16 cellular contexts compared by ENCODE assay signal in genomic region chr1:179127163-179127895, GRCh38. TPM values are rescaled to one million over a fixed set of nuclear protein-coding genes. Genes with fewer than 3 reads are reported as not detected.
DNase-seq lines count a peak whose midpoint lies in the region; ATAC-seq and TF ChIP-seq lines count a peak whose summit lies in the region.
"Had no signal": no experiment of that assay in that cellular context is flagged by ENCODE, and none has a peak within 500 bp of the region (broad histone marks: within the 10 kb centered on the region; RNA-seq: fewer than 3 reads in every experiment).

No MANE protein-coding gene starts in this region.

- H3K9me3 ChIP-seq in adipocyte (ENCODE audit: control insufficient read depth, low read length) = no peaks in the 10 kb centered on the region
- H3K9me3 ChIP-seq: right atrium auricular region, testis had no signal

- peak overlapping the region; percentile 31 for H3K9ac ChIP-seq in adipocyte (ENCODE audit: low read length)

- H3K4me1 ChIP-seq in adipocyte (ENCODE audit: control insufficient read depth, insufficient read depth, low read length) = peaks cover 59% of the 10 kb centered on the region
- H3K4me1 ChIP-seq: testis had no signal

- no peaks in the 10 kb centered on the region for H3K9me3 Mint-ChIP-seq in activated T-cell treated with anti-CD3 and anti-CD28 coated beads, Interleukin-2, amount 50 U/mL, for 24 hours
- H3K9me3 Mint-ChIP-seq in mesothelial cell of epicardium = no peaks in the 10 kb centered on the region
- H3K9me3 Mint-ChIP-seq: activated naive CD4-positive, alpha-beta T cell treated with anti-CD3 and anti-CD28 coated beads for 36 hours had no signal

- H3K36me3 Mint-ChIP-seq in activated T-cell treated with anti-CD3 and anti-CD28 coated beads, Interleukin-2, amount 50 U/mL, for 24 hours (ENCODE audit: low read depth) = peaks cover 30% of the 10 kb centered on the region
- H3K36me3 Mint-ChIP-seq in mesothelial cell of epicardium = peaks cover 9% of the 10 kb centered on the region

- H3K27me3 Mint-ChIP-seq in activated T-cell treated with anti-CD3 and anti-CD28 coated beads, Interleukin-2, amount 50 U/mL, for 24 hours = no peaks in the 10 kb centered on the region
- no peaks in the 10 kb centered on the region for H3K27me3 Mint-ChIP-seq in mesothelial cell of epicardium (ENCODE audit: low read depth)

- TF ChIP-seq CTCF in fibroblast of villous mesenchyme (IDR thresholded peaks at IDR 0.05; ENCODE audit: insufficient read depth, low read depth, low read length) = no peak
- TF ChIP-seq CTCF in mesothelial cell of epicardium (IDR thresholded peaks at IDR 0.05; ENCODE audit: unreplicated experiment) = no peak

- DNase-seq in activated T-cell treated with anti-CD3 and anti-CD28 coated beads, Interleukin-2, amount 50 U/mL, for 24 hours = no peak
- DNase-seq in activated T-cell treated with anti-CD3 and anti-CD28 coated beads, Interleukin-2, amount 50 U/mL, for 48 hours = no peak
- DNase-seq in adipocyte (ENCODE audit: low read depth) (peak; percentile 51), fibroblast of villous mesenchyme (ENCODE audit: low read depth) (peak; percentile 43), stromal cell of bone marrow (ENCODE audit: low read depth) (peak; percentile 58), posterior vena cava (ENCODE audit: low spot score) (no peak), mesothelial cell of epicardium (ENCODE audit: low spot score in 2 of 2, unreplicated experiment in 2 of 2) (no peak)
- DNase-seq: activated CD4-positive, alpha-beta T cell treated with anti-CD3 and anti-CD28 coated beads, Interleukin-2, amount 50 U/mL, for 48 hours; activated naive CD4-positive, alpha-beta T cell treated with anti-CD3 and anti-CD28 coated beads for 36 hours; DMS153; effector CD8-positive, alpha-beta T cell; KBM-7; NCI-H2081; testis had no signal

- H3K4me3 Mint-ChIP-seq in activated T-cell treated with anti-CD3 and anti-CD28 coated beads, Interleukin-2, amount 50 U/mL, for 24 hours = no peak overlapping the region
- no peak overlapping the region for H3K4me3 Mint-ChIP-seq in mesothelial cell of epicardium
- H3K4me3 Mint-ChIP-seq: activated naive CD4-positive, alpha-beta T cell treated with anti-CD3 and anti-CD28 coated beads for 36 hours had no signal

- ATAC-seq in GM18868 (IDR thresholded peaks at IDR 0.05; ENCODE audit: unreplicated experiment) = no peak

- H3K27me3 ChIP-seq in adipocyte (replicated peaks; ENCODE audit: control insufficient read depth, insufficient read depth, low read length) = no peaks in the 10 kb centered on the region
- H3K27me3 ChIP-seq: right atrium auricular region, testis had no signal

- intact Hi-C loops in posterior vena cava (cut with DNase I) = loop anchor here in 1 of 2 donors (10.0 kb wide), 1 partner anchor 67 kb away; no protein-coding TSS in a partner anchor

- H3K4me1 Mint-ChIP-seq in activated T-cell treated with anti-CD3 and anti-CD28 coated beads, Interleukin-2, amount 50 U/mL, for 24 hours (ENCODE audit: low read depth) = peaks cover 38% of the 10 kb centered on the region
- peaks cover 2% of the 10 kb centered on the region for H3K4me1 Mint-ChIP-seq in mesothelial cell of epicardium

- H3K27ac Mint-ChIP-seq in activated T-cell treated with anti-CD3 and anti-CD28 coated beads, Interleukin-2, amount 50 U/mL, for 24 hours = peak overlapping the region; percentile 22
- H3K27ac Mint-ChIP-seq in mesothelial cell of epicardium = no peak overlapping the region
- H3K27ac Mint-ChIP-seq: activated naive CD4-positive, alpha-beta T cell treated with anti-CD3 and anti-CD28 coated beads for 36 hours had no signal

- peaks cover 59% of the 10 kb centered on the region for H3K36me3 ChIP-seq in adipocyte (ENCODE audit: control insufficient read depth, insufficient read depth, low read length, severe bottlenecking)

- peak overlapping the region; percentile 7 for H3K4me3 ChIP-seq in adipocyte (ENCODE audit: low read length)
- no peak overlapping the region for H3K4me3 ChIP-seq in fibroblast of villous mesenchyme (ENCODE audit: low read depth, low read length)
- H3K4me3 ChIP-seq: right atrium auricular region, testis had no signal

RNA-seq across cellular contexts. Expression of gene TOR3A, which starts 45.5 kb away (rescaled TPM):
- 35.4 and 41.2 TPM in 2 replicates for total RNA-seq in fibroblast of villous mesenchyme
- 10 to 100 TPM; 13.0 to 18.3 TPM for total RNA-seq in posterior vena cava
- 16.5 to 18.3 TPM (median 17.3 TPM) in 3 replicates for total RNA-seq in mesothelial cell of epicardium

Comparison
In these comparisons a context has a peak if more than half of its experiments do, and no peak if none do; other contexts are left out.
1. DNase-seq: peak in adipocyte (single experiment), fibroblast of villous mesenchyme (single experiment) and stromal cell of bone marrow (single experiment); none in activated T-cell treated with anti-CD3 and anti-CD28 coated beads, Interleukin-2, amount 50 U/mL, for 24 hours (single experiment), activated T-cell treated with anti-CD3 and anti-CD28 coated beads, Interleukin-2, amount 50 U/mL, for 48 hours (0 of 2), posterior vena cava (single experiment) and mesothelial cell of epicardium (0 of 2).